Comparison of ENCODE assay signal across 19 cellular contexts in genomic region chr15:41981373-41982132, GRCh38. TPM values are rescaled to one million over a fixed set of nuclear protein-coding genes. Genes with fewer than 3 reads are reported as not detected.
DNase-seq lines count a peak whose midpoint lies in the region; ATAC-seq and TF ChIP-seq lines count a peak whose summit lies in the region.
"Had no signal": no experiment of that assay in that cellular context is flagged by ENCODE, and none has a peak within 500 bp of the region (broad histone marks: within the 10 kb centered on the region; RNA-seq: fewer than 3 reads in every experiment).

No MANE protein-coding gene starts in this region.

- H3K9me3 ChIP-seq in fibroblast of lung (ENCODE audit: control insufficient read depth, insufficient read depth, low read depth, low read length) (no peaks in the 10 kb centered on the region), suprapubic skin (no peaks in the 10 kb centered on the region), HAP-1 (no peaks in the 10 kb centered on the region)
- H3K9me3 ChIP-seq: pancreas, thoracic aorta had no signal

- no peak for TF ChIP-seq EP300 in suprapubic skin (IDR thresholded peaks at IDR 0.05)

- H3K79me2 ChIP-seq in fibroblast of lung (ENCODE audit: control insufficient read depth, insufficient read depth, low read length): no peaks in the 10 kb centered on the region

- H3K27me3 Mint-ChIP-seq in activated CD4-positive, alpha-beta T cell treated with anti-CD3 and anti-CD28 coated beads, Interleukin-2, amount 10 ng/mL, durations not matched to agents 24 days and 14 days: peaks cover 9% of the 10 kb centered on the region
- H3K27me3 Mint-ChIP-seq: activated naive CD8-positive, alpha-beta T cell had no signal

- no peaks in the 10 kb centered on the region for H3K36me3 Mint-ChIP-seq in activated CD4-positive, alpha-beta T cell treated with anti-CD3 and anti-CD28 coated beads, Interleukin-2, amount 10 ng/mL, durations not matched to agents 24 days and 14 days (ENCODE audit: low read depth)
- H3K36me3 Mint-ChIP-seq: activated naive CD8-positive, alpha-beta T cell; CD4-positive, CD25-positive, alpha-beta regulatory T cell had no signal

- no peaks in the 10 kb centered on the region for H4K20me1 ChIP-seq in fibroblast of lung (ENCODE audit: control insufficient read depth, extremely low read depth, insufficient read depth, low read length)

- no peak overlapping the region for H3K9ac ChIP-seq in fibroblast of lung (ENCODE audit: insufficient read depth, low read length)

- peak overlapping the region; percentile 74 for H3K27ac Mint-ChIP-seq in activated CD4-positive, alpha-beta T cell treated with anti-CD3 and anti-CD28 coated beads, Interleukin-2, amount 10 ng/mL, durations not matched to agents 24 days and 14 days
- H3K27ac Mint-ChIP-seq: activated naive CD8-positive, alpha-beta T cell had no signal

- TF ChIP-seq POLR2A in suprapubic skin (IDR thresholded peaks at IDR 0.05): no peak

- intact Hi-C loops in activated CD4-positive, alpha-beta T cell treated with anti-CD3 and anti-CD28 coated beads, Interleukin-2, amount 10 ng/mL, durations not matched to agents 24 days and 14 days (cut with micrococcal nuclease): no loop called here

- H3K27ac ChIP-seq in fibroblast of lung (ENCODE audit: insufficient read depth, low read length) (no peak overlapping the region), suprapubic skin (no peak overlapping the region)
- H3K27ac ChIP-seq: pancreas, thoracic aorta had no signal

- H2AFZ ChIP-seq in fibroblast of lung (ENCODE audit: low read length): no peak overlapping the region

- H3K4me2 ChIP-seq in fibroblast of lung (ENCODE audit: extremely low read depth, insufficient read depth, low read length): peak overlapping the region; percentile 49

- DNase-seq in activated CD4-positive, alpha-beta T cell treated with anti-CD3 and anti-CD28 coated beads, Interleukin-2, amount 10 ng/mL, durations not matched to agents 24 days and 14 days: no peak
- DNase-seq in activated CD4-positive, alpha-beta T cell treated with anti-CD3 and anti-CD28 coated beads, Interleukin-2, amount 50 U/mL, for 4 hours: no peak
- peak; percentile 19 for DNase-seq in RPMI7951 (ENCODE audit: low read depth)
- no peak for DNase-seq in fibroblast of lung (ENCODE audit: low read depth in 2 of 2)
- DNase-seq in suprapubic skin (ENCODE audit: low spot score in 2 of 2): peak; percentile 39 to 45
- no peak for DNase-seq in HAP-1 (ENCODE audit: low spot score in 2 of 2)
- no peak for DNase-seq in occipital lobe (lab: John Stamatoyannopoulos, UW)
- DNase-seq: effector CD4-positive, alpha-beta T cell; Karpas-422; NCI-H1105; stimulated activated CD4-positive, alpha-beta T cell treated with anti-CD3 and anti-CD28 coated beads, Interleukin-4, amount 100 ng/mL, for 4 hours; SW 1271 had no signal

- TF ChIP-seq CTCF in fibroblast of lung (conservative IDR thresholded peaks at IDR 0.05 in 1 of 2, IDR thresholded peaks at IDR 0.05 in 1 of 2; ENCODE audit: low read depth in 1 of 2, low read length in 2 of 2) (no peak), suprapubic skin (IDR thresholded peaks at IDR 0.05) (no peak)

- H3K4me1 ChIP-seq in fibroblast of lung (ENCODE audit: control insufficient read depth, extremely low read depth, insufficient read depth, low read length) (no peaks in the 10 kb centered on the region), suprapubic skin (peaks cover 16% of the 10 kb centered on the region), HAP-1 (no peaks in the 10 kb centered on the region)

- H3K4me3 Mint-ChIP-seq in activated CD4-positive, alpha-beta T cell treated with anti-CD3 and anti-CD28 coated beads, Interleukin-2, amount 10 ng/mL, durations not matched to agents 24 days and 14 days: no peak overlapping the region
- H3K4me3 Mint-ChIP-seq: activated naive CD8-positive, alpha-beta T cell; CD4-positive, CD25-positive, alpha-beta regulatory T cell had no signal

- in situ Hi-C loops in HAP-1 (cut with MboI; ENCODE audit: low sequenced_read_pairs): no loop called here

- H3K4me3 ChIP-seq in fibroblast of lung (replicated peaks in 1 of 4; ENCODE audit: control extremely low read depth in 1 of 4, insufficient read depth in 1 of 4, low read depth in 3 of 4, low read length in 4 of 4) (no peak overlapping the region), suprapubic skin (no peak overlapping the region), HAP-1 (no peak overlapping the region)
- H3K4me3 ChIP-seq: pancreas, thoracic aorta had no signal

- no peaks in the 10 kb centered on the region for H3K9me3 Mint-ChIP-seq in activated CD4-positive, alpha-beta T cell treated with anti-CD3 and anti-CD28 coated beads, Interleukin-2, amount 10 ng/mL, durations not matched to agents 24 days and 14 days
- H3K9me3 Mint-ChIP-seq: CD4-positive, CD25-positive, alpha-beta regulatory T cell had no signal

- WGBS in suprapubic skin: 81% methylated on average over 10 of the region's 10 CpGs

- peaks cover 36% of the 10 kb centered on the region for H3K4me1 Mint-ChIP-seq in activated CD4-positive, alpha-beta T cell treated with anti-CD3 and anti-CD28 coated beads, Interleukin-2, amount 10 ng/mL, durations not matched to agents 24 days and 14 days

- ATAC-seq in HG03460 (IDR thresholded peaks at IDR 0.05; ENCODE audit: unreplicated experiment): no peak

- no peaks in the 10 kb centered on the region for H3K36me3 ChIP-seq in fibroblast of lung (ENCODE audit: control insufficient read depth, insufficient read depth, low read length)
- peaks cover 6% of the 10 kb centered on the region for H3K36me3 ChIP-seq in suprapubic skin
- H3K36me3 ChIP-seq in HAP-1 (replicated peaks): no peaks in the 10 kb centered on the region
- H3K36me3 ChIP-seq: pancreas, thoracic aorta had no signal

- H3K27me3 ChIP-seq in fibroblast of lung (ENCODE audit: control insufficient read depth, insufficient read depth, low read length): peaks cover 4% of the 10 kb centered on the region
- no peaks in the 10 kb centered on the region for H3K27me3 ChIP-seq in suprapubic skin
- H3K27me3 ChIP-seq in HAP-1 (ENCODE audit: low read depth): no peaks in the 10 kb centered on the region
- H3K27me3 ChIP-seq: pancreas had no signal

RNA-seq across cellular contexts. Expression of gene EHD4, which starts 9.2 kb away (rescaled TPM):
- 28.4 and 28.9 TPM in 2 replicates for total RNA-seq in activated CD4-positive, alpha-beta T cell treated with anti-CD3 and anti-CD28 coated beads, Interleukin-2, amount 10 ng/mL, durations not matched to agents 24 days and 14 days
- total RNA-seq in RPMI7951 (2014; rRNA removed; shearing (Covaris generic)): 35.3 and 43.4 TPM in 2 replicates
- total RNA-seq in fibroblast of lung: 9.5 and 22.0 TPM in 2 replicates
- polyA plus RNA-seq in fibroblast of lung: 19.3 and 37.0 TPM in 2 replicates
- polyA plus RNA-seq in fibroblast of lung (2012): 18.3 and 34.2 TPM in 2 replicates
- 30.0 and 48.4 TPM in 2 replicates for polyA minus RNA-seq in fibroblast of lung (ENCODE audit: low replicate concordance)
- 10 to 100 TPM; 16.0 to 31.4 (median 20.9) TPM for total RNA-seq in suprapubic skin
- 2.2 TPM for total RNA-seq in occipital lobe

RNA-seq across cellular contexts. Expression of gene PLA2G4E, which starts 39.3 kb away (rescaled TPM):
- not detected in 2 replicates for total RNA-seq in activated CD4-positive, alpha-beta T cell treated with anti-CD3 and anti-CD28 coated beads, Interleukin-2, amount 10 ng/mL, durations not matched to agents 24 days and 14 days
- total RNA-seq in RPMI7951 (2014; rRNA removed; shearing (Covaris generic)): not detected in 2 replicates
- not detected in 2 replicates for total RNA-seq in fibroblast of lung
- polyA plus RNA-seq in fibroblast of lung: not detected in 2 replicates
- polyA plus RNA-seq in fibroblast of lung (2012): not detected in 2 replicates
- not detected in 2 replicates for polyA minus RNA-seq in fibroblast of lung (ENCODE audit: low replicate concordance)
- 100 to 1,000 TPM in 1 of 4 donors, 10 to 100 TPM in 3; 47.9 to 129 (median 60.9) TPM for total RNA-seq in suprapubic skin
- not detected for total RNA-seq in occipital lobe
- total RNA-seq: A673; CD4-positive, CD25-positive, alpha-beta regulatory T cell; H4; thoracic aorta had no signal
- polyA plus RNA-seq: CD4-positive, CD25-positive, alpha-beta regulatory T cell had no signal

Comparison
In these comparisons a context has a peak if more than half of its experiments do, and no peak if none do; other contexts are left out.
1. DNase-seq: peak in RPMI7951 (single experiment) and suprapubic skin (2 of 2); none in activated CD4-positive, alpha-beta T cell treated with anti-CD3 and anti-CD28 coated beads, Interleukin-2, amount 10 ng/mL, durations not matched to agents 24 days and 14 days (single experiment), activated CD4-positive, alpha-beta T cell treated with anti-CD3 and anti-CD28 coated beads, Interleukin-2, amount 50 U/mL, for 4 hours (0 of 2), fibroblast of lung (0 of 2), HAP-1 (0 of 2) and occipital lobe (single experiment).
2. RNA of gene PLA2G4E, which starts 39.3 kb away (total RNA-seq): 47.9 to 129 TPM in suprapubic skin; not detected in activated CD4-positive, alpha-beta T cell treated with anti-CD3 and anti-CD28 coated beads, Interleukin-2, amount 10 ng/mL, durations not matched to agents 24 days and 14 days, not detected in RPMI7951, not detected in fibroblast of lung and not detected in occipital lobe (single experiment); every median in the first group is over 10 times any median in the second.